8 cellular contexts compared by ENCODE assay signal in the genomic region with DNA sequence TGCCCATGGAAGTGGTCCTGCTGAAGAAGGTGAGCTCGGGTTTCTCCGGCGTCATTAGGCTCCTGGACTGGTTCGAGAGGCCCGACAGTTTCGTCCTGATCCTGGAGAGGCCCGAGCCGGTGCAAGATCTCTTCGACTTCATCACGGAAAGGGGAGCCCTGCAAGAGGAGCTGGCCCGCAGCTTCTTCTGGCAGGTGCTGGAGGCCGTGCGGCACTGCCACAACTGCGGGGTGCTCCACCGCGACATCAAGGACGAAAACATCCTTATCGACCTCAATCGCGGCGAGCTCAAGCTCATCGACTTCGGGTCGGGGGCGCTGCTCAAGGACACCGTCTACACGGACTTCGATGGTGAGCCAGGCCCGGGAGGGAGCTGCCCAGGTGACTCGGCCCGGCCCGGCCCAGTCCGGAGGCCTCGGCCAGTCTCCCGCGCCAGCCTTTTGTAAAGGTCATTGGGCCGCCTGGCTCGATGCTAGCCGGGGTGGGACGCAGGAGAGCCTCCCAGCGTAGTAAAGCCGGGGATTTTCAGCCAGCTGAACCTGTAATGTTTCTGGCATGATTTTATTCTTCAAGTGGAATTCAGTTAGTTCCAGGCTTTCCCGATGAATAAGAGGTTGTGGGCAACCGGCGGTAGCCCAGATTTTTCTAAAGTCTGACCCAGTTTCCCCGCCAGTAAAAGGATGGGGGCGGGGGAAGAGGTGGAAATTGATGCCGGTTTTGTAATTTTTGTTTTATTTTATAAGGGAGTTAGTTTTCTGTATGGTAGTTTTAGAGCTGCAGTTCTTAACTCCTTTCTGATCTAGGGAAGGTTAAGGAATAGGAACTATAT. TPM values are rescaled to one million over a fixed set of nuclear protein-coding genes. Genes with fewer than 3 reads are reported as not detected.
DNase-seq lines count a peak whose midpoint lies in the region; ATAC-seq, FAIRE-seq and TF ChIP-seq lines count a peak whose summit lies in the region.

No MANE protein-coding gene starts in this region.

- H3K9me3 ChIP-seq in SK-N-SH = no peaks in the 10 kb centered on the region
- H3K9me3 ChIP-seq in breast epithelium = no peaks in the 10 kb centered on the region
- no peaks in the 10 kb centered on the region for H3K9me3 ChIP-seq in keratinocyte (ENCODE audit: control insufficient read depth, low read depth, low read length)
- H3K9me3 ChIP-seq in small intestine (ENCODE audit: control insufficient read depth, low read depth) = no peaks in the 10 kb centered on the region

- DNase-seq in Right ventricle myocardium superior = peak; percentile 67
- DNase-seq in Right ventricle myocardium inferior (ENCODE audit: missing footprints) = no peak
- peak; percentile 46 for DNase-seq in SK-N-SH
- peak; percentile 54 to 55 for DNase-seq in breast epithelium (ENCODE audit: low spot score in 2 of 2)
- no peak for DNase-seq in keratinocyte (ENCODE audit: low read depth, low spot score)
- peak; percentile 50 for DNase-seq in small intestine
- no peak for DNase-seq in NCI-H1436 (lab: John Stamatoyannopoulos, UW)
- DNase-seq in occipital lobe (lab: John Stamatoyannopoulos, UW) = no peak

- H3K4me3 ChIP-seq in SK-N-SH (ENCODE audit: low read depth in 2 of 2, low read length in 1 of 2) = peak overlapping the region; percentile 89 to 93
- H3K4me3 ChIP-seq in breast epithelium = peak overlapping the region; percentile 84 to 99 (median 89)
- peak overlapping the region; percentile 75 to 86 (median 82) for H3K4me3 ChIP-seq in keratinocyte (ENCODE audit: control insufficient read depth in 2 of 3, extremely low read depth in 1 of 3, insufficient read depth in 2 of 3, low read depth in 1 of 3, low read length in 3 of 3)
- H3K4me3 ChIP-seq in small intestine (ENCODE audit: low read depth in 1 of 2, low read length in 2 of 2) = peak overlapping the region; percentile 93 to 100

- H3K36me3 ChIP-seq in SK-N-SH (replicated peaks in 1 of 2; ENCODE audit: control insufficient read depth in 1 of 2, insufficient read depth in 2 of 2, low read length in 1 of 2) (peaks cover 32 to 35% of the 10 kb centered on the region in 2 experiments), breast epithelium (no peaks in the 10 kb centered on the region), keratinocyte (ENCODE audit: control insufficient read depth in 2 of 2, extremely low read depth in 1 of 2, insufficient read depth in 2 of 2, low read length in 2 of 2) (peaks cover 8 to 14% of the 10 kb centered on the region in 2 experiments), small intestine (ENCODE audit: control insufficient read depth in 2 of 2, insufficient read depth in 2 of 2, low read length in 2 of 2) (peaks cover 5 to 34% of the 10 kb centered on the region in 2 donors)

- H3K9ac ChIP-seq in SK-N-SH = peak overlapping the region; percentile 97
- H3K9ac ChIP-seq in keratinocyte (ENCODE audit: control insufficient read depth, extremely low read depth, insufficient read depth, low read length) = peak overlapping the region; percentile 78

- H3K4me2 ChIP-seq in SK-N-SH (peak overlapping the region; percentile 99), keratinocyte (ENCODE audit: control insufficient read depth, extremely low read depth, insufficient read depth, low read depth, low read length) (peak overlapping the region; percentile 94)

- no peaks in the 10 kb centered on the region for H3K9me1 ChIP-seq in keratinocyte (ENCODE audit: control insufficient read depth, extremely low read depth, insufficient read depth, low read length)

- H3K4me1 ChIP-seq in SK-N-SH (ENCODE audit: control insufficient read depth in 1 of 2, insufficient read depth in 2 of 2, low read depth in 1 of 2, low read length in 1 of 2) (peaks cover 4 to 19% of the 10 kb centered on the region in 2 experiments; a peak in 3 of 4 replicates), breast epithelium (peaks cover 0 to 7% of the 10 kb centered on the region in 2 donors), keratinocyte (ENCODE audit: control insufficient read depth, extremely low read depth, insufficient read depth, low read length) (peaks cover 15% of the 10 kb centered on the region), small intestine (ENCODE audit: control insufficient read depth in 2 of 2, insufficient read depth in 1 of 2, low read depth in 1 of 2, low read length in 1 of 2) (peaks cover 0 to 8% of the 10 kb centered on the region in 2 donors)

- POLR2A ChIA-PET in SK-N-SH (lab: Yijun Ruan, JAX) = interaction anchor here (1.0 to 3.3 kb wide), 5 partner anchors 40 to 154 kb away, joined by 3 to 27 read pairs (median 17); no protein-coding TSS in a partner anchor

- TF ChIP-seq EP300 in SK-N-SH (IDR thresholded peaks at IDR 0.05; ENCODE audit: borderline replicate concordance in 1 of 2, low read depth in 1 of 2, low read length in 1 of 2) = no peak

- intact Hi-C loops in Right ventricle myocardium superior (cut with DNase I) (no loop called here), Right ventricle myocardium inferior (cut with DNase I) (loop anchor here (2.0 to 10.0 kb wide), 3 partner anchors 41 to 287 kb away; a partner anchor contains a TSS), breast epithelium (cut with DNase I; ENCODE audit: low total_unique reads) (loop anchor here (5.0 to 10.0 kb wide), 2 partner anchors 114 to 147 kb away; no protein-coding TSS in a partner anchor)

- H3K79me2 ChIP-seq in SK-N-SH (ENCODE audit: insufficient read depth) (peaks cover 29% of the 10 kb centered on the region), keratinocyte (ENCODE audit: control insufficient read depth, insufficient read depth, low read length) (peaks cover 12% of the 10 kb centered on the region)

- dilution Hi-C loops in keratinocyte (cut with MboI; ENCODE audit: extremely low pct_ligation_motif_present, low sequenced_read_pairs) = no loop called here

- CTCF ChIA-PET in SK-N-SH (lab: Yijun Ruan, JAX) = interaction anchor here (0.6 to 15.1 kb wide), 49 partner anchors 10 to 556 kb away, joined by 3 to 490 read pairs (median 6); a partner anchor contains a TSS

- no peak for TF ChIP-seq RAD21 in SK-N-SH (IDR thresholded peaks at IDR 0.05; ENCODE audit: low read length)

- H3K27ac ChIP-seq in SK-N-SH (ENCODE audit: low read depth in 2 of 2, low read length in 1 of 2) = peak overlapping the region; percentile 76 to 91
- peak overlapping the region; percentile 93 for H3K27ac ChIP-seq in breast epithelium
- peak overlapping the region; percentile 68 for H3K27ac ChIP-seq in keratinocyte (ENCODE audit: control insufficient read depth, insufficient read depth, low read length)
- peak overlapping the region; percentile 96 to 98 for H3K27ac ChIP-seq in small intestine (ENCODE audit: low read depth in 1 of 2, low read length in 1 of 2)

- H3K9me2 ChIP-seq in SK-N-SH = no peaks in the 10 kb centered on the region

- peaks cover 15% of the 10 kb centered on the region for H3F3A ChIP-seq in SK-N-SH (replicated peaks; ENCODE audit: insufficient read depth)

- ATAC-seq in Right ventricle myocardium superior (ENCODE audit: poor library complexity) = peak; percentile 26
- ATAC-seq in Right ventricle myocardium inferior = no peak

- H3K27me3 ChIP-seq in SK-N-SH (ENCODE audit: insufficient read depth) (no peaks in the 10 kb centered on the region), breast epithelium (no peaks in the 10 kb centered on the region), keratinocyte (ENCODE audit: control insufficient read depth, extremely low read depth, insufficient read depth, low read length) (no peaks in the 10 kb centered on the region), small intestine (ENCODE audit: control insufficient read depth in 2 of 2, insufficient read depth in 2 of 2, low read length in 2 of 2) (no peaks in the 10 kb centered on the region)

- H4K20me1 ChIP-seq in SK-N-SH (ENCODE audit: insufficient read depth) = peaks cover 17% of the 10 kb centered on the region
- no peaks in the 10 kb centered on the region for H4K20me1 ChIP-seq in keratinocyte (ENCODE audit: control insufficient read depth, extremely low read depth, insufficient read depth, low read length)

- H2AFZ ChIP-seq in SK-N-SH (ENCODE audit: low read depth) = no peak overlapping the region; the same call in 1 of the 2 replicates
- peak overlapping the region; percentile 52 for H2AFZ ChIP-seq in keratinocyte (ENCODE audit: control insufficient read depth, low read length)

- no peak for TF ChIP-seq POLR2A in breast epithelium (IDR thresholded peaks at IDR 0.05)

- WGBS in SK-N-SH (ENCODE audit: low lambda C conversion rate) = 2% methylated on average over 32 of the region's 48 CpGs
- WGBS in small intestine, 3 donors = 1% methylated on average over 36 to 48 of the region's 48 CpGs

- TF ChIP-seq CTCF in SK-N-SH (IDR thresholded peaks at IDR 0.05) (no peak), breast epithelium (IDR thresholded peaks at IDR 0.05) (no peak), keratinocyte (optimal IDR thresholded peaks at IDR 0.05 in 1 of 3, IDR thresholded peaks at IDR 0.05 in 1 of 3, conservative IDR thresholded peaks at IDR 0.05 in 1 of 3; ENCODE audit: extremely low read depth in 1 of 3, insufficient read depth in 2 of 3, low read length in 3 of 3) (no peak)

- FAIRE-seq in keratinocyte (lab: Jason Lieb, UNC) (no peak), small intestine (lab: Jason Lieb, UNC) (no peak)

TF ChIP-seq in SK-N-SH, 30 proteins besides CTCF, POLR2A, EP300 and RAD21 (continues in another document):
- TF ChIP-seq FOXM1 (IDR thresholded peaks at IDR 0.05; ENCODE audit: low read depth) = no peak

RNA-seq across cellular contexts. Expression of a gene that starts 1.4 kb away (rescaled TPM):
- total RNA-seq in Right ventricle myocardium superior (28.3 TPM), Right ventricle myocardium inferior (27.8 TPM), breast epithelium (10 to 100 TPM; 17.4 to 56.0 (median 31.6) TPM), occipital lobe (22.8 TPM)
- polyA plus RNA-seq in SK-N-SH (2012; rRNA removed) (33.9 and 35.3 TPM in 2 replicates), keratinocyte (7.1 to 14.3 TPM (median 10.2 TPM) in 3 replicates), small intestine (100 to 1,000 TPM in 1 of 3 donors, 10 to 100 TPM in 2; 26.0 to 118 (median 62.8) TPM)
- 18.9 and 20.6 TPM in 2 replicates for polyA plus RNA-seq in SK-N-SH (2012; cell fraction: cytosol; rRNA removed)
- polyA plus RNA-seq in SK-N-SH (2012; cell fraction: nucleus; rRNA removed) = 90.2 and 138 TPM in 2 replicates
- 21.0 TPM for polyA plus RNA-seq in keratinocyte (2011; ENCODE audit: low read depth)
- polyA plus RNA-seq in keratinocyte (2011; cell fraction: cytosol; rRNA removed) = 6.8 and 8.2 TPM in 2 replicates
- polyA plus RNA-seq in keratinocyte (2011; cell fraction: nucleus; rRNA removed) = 19.0 and 19.2 TPM in 2 replicates
- 7.6 and 139 TPM in 2 replicates for polyA plus RNA-seq in keratinocyte (2012; ENCODE audit: low replicate concordance)
- 6.4 to 14.5 TPM (median 12.7 TPM) in 3 replicates for polyA minus RNA-seq in keratinocyte
- 10.2 TPM for polyA minus RNA-seq in keratinocyte (2011; cell fraction: cytosol; rRNA and poly(A)+ RNA removed)
- 9.1 and 11.7 TPM in 2 replicates for polyA minus RNA-seq in keratinocyte (2011; cell fraction: nucleus; rRNA and poly(A)+ RNA removed)

Comparison
In these comparisons a context has a peak if more than half of its experiments do, and no peak if none do; other contexts are left out.
1. DNase-seq: peak in Right ventricle myocardium superior (single experiment), SK-N-SH (single experiment), breast epithelium (2 of 2) and small intestine (single experiment); none in Right ventricle myocardium inferior (single experiment), keratinocyte (single experiment), NCI-H1436 (single experiment) and occipital lobe (single experiment).
2. Peak in every context shown above with its lines, with median percentiles within 50 percentile points of each other: H3K27ac ChIP-seq and H3K4me3 ChIP-seq.